In genomic region chr17:29145289-29146058, GRCh38 we compare ENCODE assay signal across 8 cellular contexts. TPM values are rescaled to one million over a fixed set of nuclear protein-coding genes. Genes with fewer than 3 reads are reported as not detected.
DNase-seq lines count a peak whose midpoint lies in the region; ATAC-seq and TF ChIP-seq lines count a peak whose summit lies in the region.

No MANE protein-coding gene starts in this region.

- H3K4me3 ChIP-seq in left ventricle myocardium inferior (no peak overlapping the region), gastrocnemius medialis (no peak overlapping the region)

- no peaks in the 10 kb centered on the region for H3K36me3 ChIP-seq in left ventricle myocardium inferior
- H3K36me3 ChIP-seq in gastrocnemius medialis: no peaks in the 10 kb centered on the region

- peak; percentile 54 to 70 (median 64) for DNase-seq in CD4-positive, alpha-beta T cell
- peak; percentile 51 for DNase-seq in NCI-H1105 treated with DMSO at 0.1 percent for 48 hours (lab: John Stamatoyannopoulos, UW)
- DNase-seq in T-helper 1 cell: peak; percentile 30 to 80 (median 53)
- DNase-seq in activated naive CD8-positive, alpha-beta T cell treated with anti-CD3 and anti-CD28 coated beads, Interleukin-2, amount 50 U/mL, for 24 hours: peak; percentile 67
- peak; percentile 61 for DNase-seq in left ventricle myocardium inferior
- DNase-seq in gastrocnemius medialis: peak in 1 of 2 donors; percentile 77

- H3K27ac ChIP-seq in CD4-positive, alpha-beta T cell (ENCODE audit: low read depth, low read length): no peak overlapping the region
- H3K27ac ChIP-seq in left ventricle myocardium inferior (replicated peaks): peak overlapping the region; percentile 68
- peak overlapping the region; percentile 76 to 98 (median 90) for H3K27ac ChIP-seq in gastrocnemius medialis

- ATAC-seq in CD4-positive, alpha-beta T cell (ENCODE audit: poor library complexity): peak; percentile 58
- ATAC-seq in GM21619 (IDR thresholded peaks at IDR 0.05; ENCODE audit: unreplicated experiment) (peak; percentile 46), gastrocnemius medialis (peak; percentile 32 to 39), GM19397 (IDR thresholded peaks at IDR 0.05; ENCODE audit: unreplicated experiment) (no peak)
- ATAC-seq in activated naive CD8-positive, alpha-beta T cell treated with anti-CD3 and anti-CD28 coated beads, Interleukin-2, amount 50 U/mL, for 24 hours: peak; percentile 54

- H3K27me3 Mint-ChIP-seq in CD4-positive, alpha-beta T cell: no peaks in the 10 kb centered on the region
- H3K27me3 Mint-ChIP-seq in activated naive CD8-positive, alpha-beta T cell treated with anti-CD3 and anti-CD28 coated beads, Interleukin-2, amount 50 U/mL, for 24 hours: no peaks in the 10 kb centered on the region

- CTCF ChIA-PET in CD4-positive, alpha-beta T cell (lab: Charles Lee): interaction anchor here (0.5 to 6.9 kb wide), 17 partner anchors 8 to 419 kb away, joined by 3 to 216 read pairs (median 4); partner anchors contain the start of genes MYO18A and NUFIP2

- in situ Hi-C loops in gastrocnemius medialis (cut with MboI; ENCODE audit: low sequenced_read_pairs in 4 of 4): loop anchor here in 3 of 4 donors (5.0 to 10.0 kb wide), 5 partner anchors 37 to 149 kb away; partner anchors contain the start of genes MYO18A (in 1 of the 3) and NUFIP2 (in 1 of the 3)

- H3K36me3 Mint-ChIP-seq in CD4-positive, alpha-beta T cell (ENCODE audit: low read depth): no peaks in the 10 kb centered on the region
- no peaks in the 10 kb centered on the region for H3K36me3 Mint-ChIP-seq in activated naive CD8-positive, alpha-beta T cell treated with anti-CD3 and anti-CD28 coated beads, Interleukin-2, amount 50 U/mL, for 24 hours (ENCODE audit: low read depth)

- intact Hi-C loops in CD4-positive, alpha-beta T cell (cut with DNase I, micrococcal nuclease): loop anchor here (1.0 to 5.0 kb wide), 3 partner anchors 21 to 392 kb away; no protein-coding TSS in a partner anchor
- intact Hi-C loops in left ventricle myocardium inferior (cut with micrococcal nuclease) (loop anchor here (5.0 to 10.0 kb wide), 2 partner anchors 72 to 149 kb away; partner anchors contain the start of gene NUFIP2), gastrocnemius medialis (cut with DNase I; ENCODE audit: low total_unique reads) (loop anchor here (10.0 kb wide), 2 partner anchors 249 to 419 kb away; partner anchors contain the start of genes ABHD15, TAOK1 and TP53I13)

- H3K4me1 ChIP-seq in left ventricle myocardium inferior (peaks cover 86% of the 10 kb centered on the region), gastrocnemius medialis (peaks cover 38 to 55% of the 10 kb centered on the region in 2 donors)

- peak overlapping the region; percentile 36 for H3K4me3 Mint-ChIP-seq in CD4-positive, alpha-beta T cell
- no peak overlapping the region for H3K4me3 Mint-ChIP-seq in activated naive CD8-positive, alpha-beta T cell treated with anti-CD3 and anti-CD28 coated beads, Interleukin-2, amount 50 U/mL, for 24 hours

- peaks cover 57% of the 10 kb centered on the region for H3K4me1 Mint-ChIP-seq in CD4-positive, alpha-beta T cell (ENCODE audit: low read depth)
- H3K4me1 Mint-ChIP-seq in activated naive CD8-positive, alpha-beta T cell treated with anti-CD3 and anti-CD28 coated beads, Interleukin-2, amount 50 U/mL, for 24 hours: peaks cover 72% of the 10 kb centered on the region

- H3K27me3 ChIP-seq in CD4-positive, alpha-beta T cell (ENCODE audit: control insufficient read depth, insufficient read depth, low read length): no peaks in the 10 kb centered on the region
- H3K27me3 ChIP-seq in left ventricle myocardium inferior (ENCODE audit: low read depth) (no peaks in the 10 kb centered on the region), gastrocnemius medialis (no peaks in the 10 kb centered on the region)

- no peaks in the 10 kb centered on the region for H3K9me3 ChIP-seq in CD4-positive, alpha-beta T cell (ENCODE audit: control insufficient read depth, low read length)
- H3K9me3 ChIP-seq in left ventricle myocardium inferior (replicated peaks) (no peaks in the 10 kb centered on the region), gastrocnemius medialis (no peaks in the 10 kb centered on the region)

- H3K9me3 Mint-ChIP-seq in CD4-positive, alpha-beta T cell: no peaks in the 10 kb centered on the region
- H3K9me3 Mint-ChIP-seq in activated naive CD8-positive, alpha-beta T cell treated with anti-CD3 and anti-CD28 coated beads, Interleukin-2, amount 50 U/mL, for 24 hours: no peaks in the 10 kb centered on the region

- TF ChIP-seq CTCF in CD4-positive, alpha-beta T cell (IDR thresholded peaks at IDR 0.05): peak; percentile 88
- peak; percentile 79 for TF ChIP-seq CTCF in left ventricle myocardium inferior (IDR thresholded peaks at IDR 0.05; ENCODE audit: borderline replicate concordance)
- TF ChIP-seq CTCF in gastrocnemius medialis (IDR thresholded peaks at IDR 0.05 in 4 of 5, conservative IDR thresholded peaks at IDR 0.05 in 1 of 5): peak; percentile 57 to 74 (median 69)

- TF ChIP-seq POLR2A in gastrocnemius medialis (IDR thresholded peaks at IDR 0.05): no peak

- POLR2A ChIA-PET in CD4-positive, alpha-beta T cell (lab: Charles Lee): interaction anchor here (0.7 to 1.6 kb wide), 12 partner anchors 13 to 194 kb away, joined by 3 to 14 read pairs (median 5); partner anchors contain the start of genes MYO18A, NUFIP2 and PHF12

- H3K27ac Mint-ChIP-seq in CD4-positive, alpha-beta T cell: peak overlapping the region; percentile 65
- peak overlapping the region; percentile 78 for H3K27ac Mint-ChIP-seq in activated naive CD8-positive, alpha-beta T cell treated with anti-CD3 and anti-CD28 coated beads, Interleukin-2, amount 50 U/mL, for 24 hours

RNA-seq across cellular contexts. Expression of gene MYO18A, which starts 34.7 kb away (rescaled TPM):
- total RNA-seq in CD4-positive, alpha-beta T cell: 10 to 100 TPM; 87.0 to 90.1 TPM
- total RNA-seq in left ventricle myocardium inferior (397 TPM), gastrocnemius medialis (1,000 to 10,000 TPM in 1 of 4 donors, 100 to 1,000 TPM in 3; 526 to 1,058 (median 835) TPM)
